9 cellular contexts compared by ENCODE assay signal in genomic region chr17:49290690-49291326, GRCh38.
DNase-seq lines count a peak whose midpoint lies in the region; ATAC-seq, FAIRE-seq and TF ChIP-seq lines count a peak whose summit lies in the region.
"Had no signal": no experiment of that assay in that cellular context is flagged by ENCODE, and none has a peak within 500 bp of the region (broad histone marks: within the 10 kb centered on the region; RNA-seq: fewer than 3 reads in every experiment).

No MANE protein-coding gene starts in this region.

- peak; percentile 46 for DNase-seq in AG08396 (ENCODE audit: low spot score)
- peak; percentile 69 for DNase-seq in PC-3
- peak; percentile 70 for DNase-seq in dermis blood vessel endothelial cell
- DNase-seq in mucosa of descending colon = peak in 1 of 3 donors; percentile 55
- DNase-seq in posterior vena cava (ENCODE audit: low spot score) = no peak
- DNase-seq in NCI-H1092 treated with DMSO at 0.1 percent for 48 hours (lab: John Stamatoyannopoulos, UW) = no peak

- BruUV-seq in PC-3 (replicated peaks; lab: Mats Ljungman, UMichigan) = no TSS peak

- H3K9me3 ChIP-seq in PC-3 (ENCODE audit: low read length) = no peaks in the 10 kb centered on the region
- no peaks in the 10 kb centered on the region for H3K9me3 ChIP-seq in mucosa of descending colon

- FAIRE-seq in G401.6 (lab: Jason Lieb, UNC) = peak; percentile 91
- FAIRE-seq: islet of Langerhans had no signal

- no peaks in the 10 kb centered on the region for H3K9me2 ChIP-seq in PC-3 (replicated peaks; ENCODE audit: low read length)

- H4K20me1 ChIP-seq in PC-3 (ENCODE audit: low read length) = no peaks in the 10 kb centered on the region; the same call in 1 of the 2 replicates

- TF ChIP-seq CTCF in PC-3 (conservative IDR thresholded peaks at IDR 0.05; ENCODE audit: low read depth, low read length) (peak; percentile 91), mucosa of descending colon (IDR thresholded peaks at IDR 0.05) (peak; percentile 41)

- CTCF ChIA-PET in PC-3 (lab: Charles Lee) = interaction anchor here (0.5 to 1.5 kb wide), 8 partner anchors 9 to 500 kb away, joined by 3 to 6 read pairs (median 3); no protein-coding TSS in a partner anchor

- POLR2A ChIA-PET in PC-3 (lab: Charles Lee; ENCODE audit: unreplicated experiment) = no interaction called here

- H3K4me3 ChIP-seq in PC-3 (ENCODE audit: low read length) (no peak overlapping the region), mucosa of descending colon (no peak overlapping the region)

- no peak overlapping the region for H3K9ac ChIP-seq in PC-3 (ENCODE audit: low read length)

- H3K27ac ChIP-seq in PC-3 (ENCODE audit: low read length) = no peak overlapping the region

- no peaks in the 10 kb centered on the region for H3K4me1 ChIP-seq in PC-3 (ENCODE audit: insufficient read depth, low read length)
- no peaks in the 10 kb centered on the region for H3K4me1 ChIP-seq in mucosa of descending colon (ENCODE audit: low read depth)

- H3K4me2 ChIP-seq in PC-3 (ENCODE audit: low read length) = no peak overlapping the region

- H3K36me3 ChIP-seq in PC-3 (ENCODE audit: low read depth, low read length) (peaks cover 6% of the 10 kb centered on the region; the same call in 1 of the 2 replicates), mucosa of descending colon (ENCODE audit: low read depth) (no peaks in the 10 kb centered on the region)

- no peak overlapping the region for H2AFZ ChIP-seq in PC-3 (ENCODE audit: low read length)

- no peaks in the 10 kb centered on the region for H3K79me2 ChIP-seq in PC-3 (ENCODE audit: low read length)

- H3K27me3 ChIP-seq in PC-3 (ENCODE audit: low read length) = no peaks in the 10 kb centered on the region

- ATAC-seq in PC-3 (peak; percentile 77), mucosa of descending colon (peak; percentile 53), GM19395 (IDR thresholded peaks at IDR 0.05; ENCODE audit: unreplicated experiment) (no peak)

- no peaks in the 10 kb centered on the region for H3F3A ChIP-seq in PC-3 (ENCODE audit: low read length, unreplicated experiment)

- intact Hi-C loops in PC-3 (cut with micrococcal nuclease) (loop anchor here (1.0 kb wide), 1 partner anchor 111 kb away; no protein-coding TSS in a partner anchor), mucosa of descending colon (cut with DNase I, micrococcal nuclease) (no loop called here), posterior vena cava (cut with DNase I) (loop anchor here in 1 of 2 donors (2.0 kb wide), 1 partner anchor 68 kb away; no protein-coding TSS in a partner anchor)

Comparison
In these comparisons a context has a peak if more than half of its experiments do, and no peak if none do; other contexts are left out.
1. DNase-seq: peak in AG08396 (single experiment), PC-3 (single experiment) and dermis blood vessel endothelial cell (single experiment); none in posterior vena cava (single experiment) and NCI-H1092 treated with DMSO at 0.1 percent for 48 hours (single experiment).